Comparison of ENCODE assay signal across 35 cellular contexts in the genomic region with DNA sequence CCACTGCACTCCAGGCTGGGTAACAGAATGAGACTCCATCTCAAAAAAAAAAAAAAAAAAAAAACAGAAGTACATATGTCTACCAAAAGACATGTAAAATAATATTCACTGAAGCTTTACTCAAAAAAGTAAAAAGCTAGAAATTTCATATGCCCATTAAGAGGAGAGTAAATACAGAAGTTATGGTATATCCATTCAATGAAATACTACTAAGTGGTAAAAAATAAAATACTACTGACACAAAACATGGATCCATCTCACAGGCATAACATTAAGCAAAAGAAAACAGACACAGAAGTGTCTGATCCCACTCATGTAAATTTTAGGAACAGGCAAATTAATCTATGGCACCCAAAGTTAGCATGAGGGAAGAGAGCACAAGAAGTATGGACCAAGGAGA.
"Had no signal": no experiment of that assay in that cellular context is flagged by ENCODE, and none has a peak within 500 bp of the region (broad histone marks: within the 10 kb centered on the region; RNA-seq: fewer than 3 reads in every experiment).

No MANE protein-coding gene starts in this region.

- FAIRE-seq: astrocyte had no signal

- H3K4me1 ChIP-seq: breast epithelium had no signal

- ATAC-seq: activated CD8-positive, alpha-beta T cell treated with anti-CD3 and anti-CD28 coated beads for 36 hours; activated naive CD4-positive, alpha-beta T cell treated with anti-CD3 and anti-CD28 coated beads, Interleukin-2, amount 50 U/mL, for 72 hours; activated T-cell treated with anti-CD3 and anti-CD28 coated beads, Interleukin-2, amount 50 U/mL, for 4 hours; activated T-cell treated with anti-CD3 and anti-CD28 coated beads, Interleukin-2, amount 50 U/mL, for 72 hours; activated T-helper 17 cell treated with anti-CD3 and anti-CD28 coated beads, Interleukin-2, amount 50 U/mL, for 72 hours; body of pancreas had no signal

- H3K9me3 ChIP-seq: adrenal gland, body of pancreas had no signal

- H3K27ac ChIP-seq: adrenal gland, body of pancreas, brain microvascular endothelial cell, breast epithelium, VCaP had no signal

- H3K36me3 ChIP-seq: adrenal gland, brain microvascular endothelial cell, breast epithelium had no signal

- DNase-seq: activated B cell treated with CpG ODN at 0.5 μM for 24 hours; activated CD4-positive, alpha-beta memory T cell treated with anti-CD3 and anti-CD28 coated beads for 36 hours; activated CD4-positive, alpha-beta T cell treated with anti-CD3 and anti-CD28 coated beads for 4 hours; activated CD4-positive, alpha-beta T cell treated with anti-CD3 and anti-CD28 coated beads, Interleukin-2, amount 10 ng/mL, durations not matched to agents 24 days and 14 days; activated CD4-positive, alpha-beta T cell treated with anti-CD3 and anti-CD28 coated beads, Interleukin-2, amount 50 U/mL, for 1 hour; activated CD4-positive, alpha-beta T cell treated with anti-CD3 and anti-CD28 coated beads, Interleukin-2, amount 50 U/mL, for 4 hours; activated CD4-positive, CD25-positive, alpha-beta regulatory T cell treated with anti-CD3 and anti-CD28 coated beads, Interleukin-2, amount 50 U/mL, for 72 hours; activated CD8-positive, alpha-beta memory T cell treated with anti-CD3 and anti-CD28 coated beads, Interleukin-2, amount 50 U/mL, for 4 hours; activated CD8-positive, alpha-beta T cell treated with anti-CD3 and anti-CD28 coated beads for 36 hours; activated effector memory CD4-positive, alpha-beta T cell treated with anti-CD3 and anti-CD28 coated beads, Interleukin-2, amount 50 U/mL, for 16 hours; activated gamma-delta T cell treated with Interleukin-2 at 50 U/mL for 16 hours; activated naive CD4-positive, alpha-beta T cell; activated naive CD4-positive, alpha-beta T cell treated with anti-CD3 and anti-CD28 coated beads for 36 hours; activated naive CD4-positive, alpha-beta T cell treated with anti-CD3 and anti-CD28 coated beads, Interleukin-2, amount 50 U/mL, for 16 hours; activated naive CD8-positive, alpha-beta T cell treated with anti-CD3 and anti-CD28 coated beads for 36 hours; activated T-cell treated with anti-CD3 and anti-CD28 coated beads for 4 hours; activated T-cell treated with anti-CD3 and anti-CD28 coated beads, Interleukin-2, amount 50 U/mL, for 1 hour; activated T-cell treated with anti-CD3 and anti-CD28 coated beads, Interleukin-2, amount 50 U/mL, for 4 hours; activated T-cell treated with anti-CD3 and anti-CD28 coated beads, Interleukin-2, amount 50 U/mL, for 72 hours; adrenal gland; amniotic stem cell; aorta; body of pancreas; brain microvascular endothelial cell; central memory CD4-positive, alpha-beta T cell; T-helper 2 cell; T-helper 9 cell had no signal

- H3K4me1 Mint-ChIP-seq: activated CD4-positive, alpha-beta T cell treated with anti-CD3 and anti-CD28 coated beads, Interleukin-2, amount 10 ng/mL, durations not matched to agents 24 days and 14 days; activated naive CD8-positive, alpha-beta T cell treated with anti-CD3 and anti-CD28 coated beads for 36 hours had no signal

- H3K27me3 ChIP-seq: adrenal gland, body of pancreas, brain microvascular endothelial cell, breast epithelium had no signal

- H3K4me3 Mint-ChIP-seq: activated B cell treated with CpG ODN at 0.5 μM for 24 hours; activated CD4-positive, alpha-beta memory T cell treated with anti-CD3 and anti-CD28 coated beads for 36 hours; activated CD4-positive, alpha-beta T cell treated with anti-CD3 and anti-CD28 coated beads, Interleukin-2, amount 10 ng/mL, durations not matched to agents 24 days and 14 days; activated CD8-positive, alpha-beta T cell treated with anti-CD3 and anti-CD28 coated beads for 36 hours; activated naive CD4-positive, alpha-beta T cell treated with anti-CD3 and anti-CD28 coated beads for 36 hours; activated naive CD8-positive, alpha-beta T cell treated with anti-CD3 and anti-CD28 coated beads for 36 hours; activated T-cell treated with anti-CD3 and anti-CD28 coated beads, Interleukin-2, amount 50 U/mL, for 4 hours; activated T-cell treated with anti-CD3 and anti-CD28 coated beads, Interleukin-2, amount 50 U/mL, for 72 hours; activated T-helper 1 cell treated with anti-CD3 and anti-CD28 coated beads, Interleukin-12 subunit alpha, Interleukin-12 subunit beta, Interleukin-2, Interleukin-4 antibody, amounts not matched to agents 30 ng/mL and 10 ng/mL and 1 ng/mL, durations not matched to agents 14 hours and 24 hours and 36 hours; activated T-helper 17 cell treated with anti-CD3 and anti-CD28 coated beads, Interleukin-2, amount 50 U/mL, for 72 hours; T-helper 1 cell treated with Interleukin-12 subunit alpha and Interleukin-12 subunit beta and Interleukin-4 antibody, amounts not matched to agents 30 μg/mL and 1 μg/mL, for 36 hours; T-helper 2 cell treated with Interferon-gamma antibody and Interleukin-4, amounts not matched to agents 5 μg/mL and 100 μg/mL, for 36 hours had no signal

- H3K27ac Mint-ChIP-seq: activated B cell treated with CpG ODN at 0.5 μM for 24 hours; activated CD4-positive, alpha-beta memory T cell treated with anti-CD3 and anti-CD28 coated beads for 36 hours; activated CD4-positive, alpha-beta T cell treated with anti-CD3 and anti-CD28 coated beads, Interleukin-2, amount 10 ng/mL, durations not matched to agents 24 days and 14 days; activated CD8-positive, alpha-beta T cell treated with anti-CD3 and anti-CD28 coated beads for 36 hours; activated naive CD4-positive, alpha-beta T cell treated with anti-CD3 and anti-CD28 coated beads for 36 hours; activated naive CD4-positive, alpha-beta T cell treated with anti-CD3 and anti-CD28 coated beads, Interleukin-2, amount 50 U/mL, for 72 hours; activated naive CD8-positive, alpha-beta T cell treated with anti-CD3 and anti-CD28 coated beads for 36 hours; activated T-cell treated with anti-CD3 and anti-CD28 coated beads, Interleukin-2, amount 50 U/mL, for 72 hours; activated T-helper 1 cell treated with anti-CD3 and anti-CD28 coated beads, Interleukin-12 subunit alpha, Interleukin-12 subunit beta, Interleukin-2, Interleukin-4 antibody, amounts not matched to agents 30 ng/mL and 10 ng/mL and 1 ng/mL, durations not matched to agents 14 hours and 24 hours and 36 hours; activated T-helper 17 cell treated with anti-CD3 and anti-CD28 coated beads, Interleukin-2, amount 50 U/mL, for 72 hours; T-helper 1 cell treated with Interleukin-12 subunit alpha and Interleukin-12 subunit beta and Interleukin-4 antibody, amounts not matched to agents 30 μg/mL and 1 μg/mL, for 36 hours; T-helper 2 cell treated with Interferon-gamma antibody and Interleukin-4, amounts not matched to agents 5 μg/mL and 100 μg/mL, for 36 hours had no signal

- H3K27me3 Mint-ChIP-seq: activated B cell treated with CpG ODN at 0.5 μM for 24 hours; activated CD4-positive, alpha-beta memory T cell treated with anti-CD3 and anti-CD28 coated beads for 36 hours; activated CD4-positive, alpha-beta T cell treated with anti-CD3 and anti-CD28 coated beads, Interleukin-2, amount 10 ng/mL, durations not matched to agents 24 days and 14 days; activated CD8-positive, alpha-beta T cell treated with anti-CD3 and anti-CD28 coated beads for 36 hours; activated naive CD8-positive, alpha-beta T cell treated with anti-CD3 and anti-CD28 coated beads for 36 hours; activated T-helper 17 cell treated with anti-CD3 and anti-CD28 coated beads, Interleukin-2, amount 50 U/mL, for 72 hours had no signal

- H3K4me3 ChIP-seq: adrenal gland, body of pancreas, breast epithelium had no signal
